Comparison of ENCODE assay signal across 14 cellular contexts in the genomic region with DNA sequence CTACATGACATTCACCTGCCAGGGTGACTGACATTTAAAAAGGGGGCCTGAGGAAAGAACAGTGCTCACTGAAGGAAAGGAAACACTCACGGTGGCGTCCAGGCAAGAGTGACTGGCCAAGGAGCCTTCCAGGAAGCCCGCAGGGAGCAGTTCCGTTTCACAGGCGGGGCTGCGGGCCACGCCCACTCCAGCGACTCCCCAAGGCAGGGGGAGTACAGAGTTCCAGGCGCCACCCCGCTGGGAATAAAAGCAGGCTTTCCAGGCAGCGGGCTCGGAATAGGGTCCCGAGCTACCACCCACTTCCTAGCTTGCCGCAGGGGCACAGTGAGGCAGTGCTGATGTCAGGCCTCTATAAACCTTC. TPM values are rescaled to one million over a fixed set of nuclear protein-coding genes. Genes with fewer than 3 reads are reported as not detected.
DNase-seq lines count a peak whose midpoint lies in the region; ATAC-seq and TF ChIP-seq lines count a peak whose summit lies in the region.
"Had no signal": no experiment of that assay in that cellular context is flagged by ENCODE, and none has a peak within 500 bp of the region (broad histone marks: within the 10 kb centered on the region; RNA-seq: fewer than 3 reads in every experiment).

No MANE protein-coding gene starts in this region.

- CTCF ChIA-PET in T-cell (lab: Charles Lee), result no interaction called here

- no peak overlapping the region for H3K4me3 ChIP-seq in CD4-positive, CD25-positive, alpha-beta regulatory T cell (ENCODE audit: low read depth, low read length)
- H3K4me3 ChIP-seq in rectal smooth muscle tissue (ENCODE audit: low read length), result no peak overlapping the region

- intact Hi-C loops in cardiac septum (cut with DNase I), result loop anchor here (10.0 kb wide), 1 partner anchor 68 kb away; no protein-coding TSS in a partner anchor

- H3K27ac Mint-ChIP-seq in CD4-positive, CD25-positive, alpha-beta regulatory T cell, result peak overlapping the region; percentile 20 to 91 (median 89)
- H3K27ac Mint-ChIP-seq in T-cell (peak overlapping the region; percentile 92 to 93), glutamatergic neuron (ENCODE audit: unreplicated experiment) (no peak overlapping the region)

- ATAC-seq in CD4-positive, CD25-positive, alpha-beta regulatory T cell (ENCODE audit: low read depth in 2 of 2), result no peak
- ATAC-seq in T-cell (replicated peaks in 1 of 4) (no peak), HG02840 (IDR thresholded peaks at IDR 0.05; ENCODE audit: low FRiP score, unreplicated experiment) (no peak), HG03378 (IDR thresholded peaks at IDR 0.05; ENCODE audit: unreplicated experiment) (no peak)

- peaks cover 6 to 59% (median 27%) of the 10 kb centered on the region in 4 donors for H3K4me1 Mint-ChIP-seq in CD4-positive, CD25-positive, alpha-beta regulatory T cell
- H3K4me1 Mint-ChIP-seq in T-cell (peaks cover 61 to 64% (median 61%) of the 10 kb centered on the region in 3 donors), glutamatergic neuron (ENCODE audit: low read depth, unreplicated experiment) (peaks cover 14% of the 10 kb centered on the region)

- H3K4me1 ChIP-seq in CD4-positive, CD25-positive, alpha-beta regulatory T cell (ENCODE audit: control insufficient read depth, insufficient read depth, low read length, poor library complexity, severe bottlenecking), result peaks cover 32% of the 10 kb centered on the region
- peaks cover 20% of the 10 kb centered on the region for H3K4me1 ChIP-seq in rectal smooth muscle tissue (ENCODE audit: control insufficient read depth, insufficient read depth, low read length)
- H3K4me1 ChIP-seq: BE2C had no signal

- no peaks in the 10 kb centered on the region for H3K27me3 Mint-ChIP-seq in CD4-positive, CD25-positive, alpha-beta regulatory T cell
- no peaks in the 10 kb centered on the region for H3K27me3 Mint-ChIP-seq in T-cell
- peaks cover 6% of the 10 kb centered on the region for H3K27me3 Mint-ChIP-seq in glutamatergic neuron (ENCODE audit: unreplicated experiment)
- H3K27me3 Mint-ChIP-seq: activated B cell treated with CpG ODN at 0.5 μM for 24 hours, naive B cell had no signal

- peaks cover 20% of the 10 kb centered on the region for H3K36me3 ChIP-seq in CD4-positive, CD25-positive, alpha-beta regulatory T cell (ENCODE audit: control insufficient read depth, insufficient read depth, low read length)
- H3K36me3 ChIP-seq in rectal smooth muscle tissue (ENCODE audit: control insufficient read depth, insufficient read depth, low read length), result peaks cover 32% of the 10 kb centered on the region
- H3K36me3 ChIP-seq: BE2C had no signal

- no peaks in the 10 kb centered on the region for H3K9me3 ChIP-seq in CD4-positive, CD25-positive, alpha-beta regulatory T cell (ENCODE audit: control insufficient read depth in 2 of 2, low read length in 2 of 2)
- H3K9me3 ChIP-seq: BE2C had no signal

- no peaks in the 10 kb centered on the region for H3K27me3 ChIP-seq in CD4-positive, CD25-positive, alpha-beta regulatory T cell (ENCODE audit: control insufficient read depth, insufficient read depth, low read length)
- no peaks in the 10 kb centered on the region for H3K27me3 ChIP-seq in rectal smooth muscle tissue (ENCODE audit: control insufficient read depth, insufficient read depth, low read length)
- H3K27me3 ChIP-seq: BE2C had no signal

- DNase-seq in CD4-positive, CD25-positive, alpha-beta regulatory T cell, result no peak
- no peak for DNase-seq in T-cell
- peak; percentile 80 for DNase-seq in cardiac septum (ENCODE audit: low spot score)
- DNase-seq in NCI-H345 (lab: John Stamatoyannopoulos, UW), result no peak
- no peak for DNase-seq in glutamatergic neuron
- DNase-seq: activated B cell treated with CpG ODN at 0.5 μM for 24 hours; BE2C; effector CD8-positive, alpha-beta T cell; naive B cell; NCI-H2171 treated with DMSO at 0.1 percent for 48 hours; stimulated activated CD4-positive, alpha-beta T cell treated with anti-CD3 and anti-CD28 coated beads, Interleukin-15, amount 100 ng/mL, for 24 hours had no signal

- TF ChIP-seq CTCF in glutamatergic neuron (IDR thresholded peaks at IDR 0.05; ENCODE audit: partially characterized antibody, unreplicated experiment), result no peak

- no peaks in the 10 kb centered on the region for H3K9me3 Mint-ChIP-seq in CD4-positive, CD25-positive, alpha-beta regulatory T cell
- no peaks in the 10 kb centered on the region for H3K9me3 Mint-ChIP-seq in T-cell
- H3K9me3 Mint-ChIP-seq in glutamatergic neuron (ENCODE audit: unreplicated experiment), result peaks cover 3% of the 10 kb centered on the region
- H3K9me3 Mint-ChIP-seq: activated B cell treated with CpG ODN at 0.5 μM for 24 hours, naive B cell had no signal

- no peak overlapping the region for H3K27ac ChIP-seq in CD4-positive, CD25-positive, alpha-beta regulatory T cell (ENCODE audit: insufficient read depth, low read length, poor library complexity, severe bottlenecking)
- H3K27ac ChIP-seq in rectal smooth muscle tissue (ENCODE audit: low read depth, low read length), result peak overlapping the region; percentile 76

- H3K9ac ChIP-seq in rectal smooth muscle tissue (ENCODE audit: low read length), result no peak overlapping the region

- POLR2A ChIA-PET in T-cell (lab: Charles Lee), result interaction anchor here in 1 of 2 donors (0.8 kb wide), 1 partner anchor 95 kb away, joined by 3 read pairs; no protein-coding TSS in a partner anchor

- peaks cover 27% of the 10 kb centered on the region for H3K36me3 Mint-ChIP-seq in CD4-positive, CD25-positive, alpha-beta regulatory T cell
- H3K36me3 Mint-ChIP-seq in T-cell (peaks cover 30% of the 10 kb centered on the region), glutamatergic neuron (ENCODE audit: unreplicated experiment) (peaks cover 15% of the 10 kb centered on the region)

- no peak overlapping the region for H3K4me3 Mint-ChIP-seq in CD4-positive, CD25-positive, alpha-beta regulatory T cell
- H3K4me3 Mint-ChIP-seq in T-cell, result peak overlapping the region in 1 of 3 donors; percentile 80
- no peak overlapping the region for H3K4me3 Mint-ChIP-seq in glutamatergic neuron (ENCODE audit: unreplicated experiment)
- H3K4me3 Mint-ChIP-seq: activated B cell treated with CpG ODN at 0.5 μM for 24 hours had no signal

RNA-seq across cellular contexts. Expression of gene PKIG, which starts 34.2 kb away (rescaled TPM):
- 0.44 TPM for total RNA-seq in CD4-positive, CD25-positive, alpha-beta regulatory T cell
- 1 to 10 TPM in 3 of 4 donors, under 1 TPM in 1; 0.73 to 1.6 (median 1.1) TPM for polyA plus RNA-seq in CD4-positive, CD25-positive, alpha-beta regulatory T cell
- 1 to 10 TPM; 2.1 to 7.7 (median 4.7) TPM for total RNA-seq in T-cell
- total RNA-seq in cardiac septum, result 274 TPM
- 42.0 TPM for total RNA-seq in glutamatergic neuron (ENCODE audit: unreplicated experiment)

RNA-seq across cellular contexts. Expression of gene ADA, which starts 34.9 kb away (rescaled TPM):
- 39.6 TPM for total RNA-seq in CD4-positive, CD25-positive, alpha-beta regulatory T cell
- 10 to 100 TPM; 28.1 to 41.3 (median 37.4) TPM for polyA plus RNA-seq in CD4-positive, CD25-positive, alpha-beta regulatory T cell
- 10 to 100 TPM; 21.9 to 42.1 (median 33.3) TPM for total RNA-seq in T-cell
- 4.1 TPM for total RNA-seq in cardiac septum
- total RNA-seq in glutamatergic neuron (ENCODE audit: unreplicated experiment), result 3.1 TPM
